In the genomic region with DNA sequence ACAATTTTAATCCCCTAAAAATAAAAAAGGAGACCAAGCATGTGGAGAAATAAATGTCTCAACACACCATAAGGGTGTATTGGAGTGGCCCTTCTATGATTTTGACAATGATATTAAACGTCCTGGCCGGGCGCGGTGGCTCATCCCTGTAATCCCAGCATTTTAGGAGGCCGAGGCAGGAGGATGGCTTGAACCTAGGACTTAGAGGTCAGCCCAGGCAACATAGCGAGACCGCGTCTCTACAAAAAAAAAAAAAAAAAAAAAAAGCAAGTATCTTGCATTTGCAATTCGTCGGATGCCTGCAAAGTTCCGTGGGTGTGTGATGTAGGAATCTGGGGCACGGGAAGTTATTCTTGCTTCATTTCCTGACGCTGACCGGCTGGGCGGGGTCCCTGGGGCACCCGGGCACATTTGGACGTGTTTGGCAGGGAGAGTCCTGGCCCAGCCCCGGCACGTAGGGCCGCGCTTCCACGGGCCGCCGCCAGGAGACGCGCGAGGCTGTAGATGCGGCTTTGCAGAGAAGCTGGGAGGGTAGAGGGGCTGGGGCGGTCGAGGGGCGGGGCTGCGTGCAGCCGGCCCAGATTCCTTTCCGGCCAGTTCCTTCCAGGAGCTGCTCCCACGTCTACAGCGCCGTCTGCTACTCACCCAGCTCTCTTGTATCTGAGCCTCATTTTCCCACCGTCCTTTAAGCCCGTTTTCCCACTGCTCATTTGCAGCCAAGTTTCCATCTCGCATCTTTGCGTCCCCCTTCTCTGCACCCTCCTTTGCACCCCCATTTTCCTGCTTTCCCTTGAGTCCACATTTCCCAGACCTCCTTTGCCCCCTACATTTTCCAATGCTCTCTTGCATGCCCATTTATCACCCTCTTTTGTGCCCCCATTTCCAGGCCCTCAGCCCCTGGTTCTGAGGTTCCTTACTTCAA, we compare ENCODE assay signal across 8 cellular contexts. TPM values are rescaled to one million over a fixed set of nuclear protein-coding genes. Genes with fewer than 3 reads are reported as not detected.
DNase-seq lines count a peak whose midpoint lies in the region; ATAC-seq, FAIRE-seq and TF ChIP-seq lines count a peak whose summit lies in the region.

No MANE protein-coding gene starts in this region.

- no peak for FAIRE-seq in D721Med (lab: Jason Lieb, UNC)

- H3K36me3 ChIP-seq in liver (ENCODE audit: control insufficient read depth in 4 of 4, insufficient read depth in 3 of 4, low read depth in 1 of 4, low read length in 3 of 4) = no peaks in the 10 kb centered on the region

- POLR2A ChIA-PET in activated CD4-positive, alpha-beta T cell treated with anti-CD3 and anti-CD28 coated beads, Interleukin-2, amount 10 ng/mL, durations not matched to agents 7 days and 5 days (lab: Charles Lee) = no interaction called here

- H3K9me3 ChIP-seq in liver (ENCODE audit: control insufficient read depth in 4 of 4, low read length in 3 of 4) = no peaks in the 10 kb centered on the region

- no peaks in the 10 kb centered on the region for H3K36me3 Mint-ChIP-seq in activated CD4-positive, alpha-beta T cell treated with anti-CD3 and anti-CD28 coated beads, Interleukin-2, amount 10 ng/mL, durations not matched to agents 7 days and 5 days (ENCODE audit: low read depth)

- peak; percentile 83 for TF ChIP-seq CTCF in D721Med (IDR thresholded peaks at IDR 0.05; ENCODE audit: insufficient read depth, missing control alignments)
- TF ChIP-seq CTCF in liver (IDR thresholded peaks at IDR 0.05; ENCODE audit: low read depth, low read length, missing input control) = peak; percentile 98

- H3K27ac Mint-ChIP-seq in activated CD4-positive, alpha-beta T cell treated with anti-CD3 and anti-CD28 coated beads, Interleukin-2, amount 10 ng/mL, durations not matched to agents 7 days and 5 days = no peak overlapping the region

- DNase-seq in D721Med (ENCODE audit: insufficient read length, low spot score) (peak; percentile 78), NCI-H526 treated with DMSO at 0.1 percent for 48 hours (lab: John Stamatoyannopoulos, UW) (peak; percentile 48), dedifferentiated amniotic fluid mesenchymal stem cell (ENCODE audit: extremely low spot score) (peak; percentile 93)
- peak; percentile 69 for DNase-seq in activated CD4-positive, alpha-beta T cell treated with anti-CD3 and anti-CD28 coated beads, Interleukin-2, amount 10 ng/mL, durations not matched to agents 7 days and 5 days
- peak; percentile 85 for DNase-seq in stimulated activated CD4-positive, alpha-beta T cell treated with anti-CD3 and anti-CD28 coated beads, Interleukin-2, amount 100 ng/mL, for 48 hours

- H3K9me3 Mint-ChIP-seq in activated CD4-positive, alpha-beta T cell treated with anti-CD3 and anti-CD28 coated beads, Interleukin-2, amount 10 ng/mL, durations not matched to agents 7 days and 5 days = no peaks in the 10 kb centered on the region

- TF ChIP-seq RAD21 in liver (IDR thresholded peaks at IDR 0.05) = peak; percentile 91 to 92

- H3K27me3 ChIP-seq in liver (ENCODE audit: control insufficient read depth in 4 of 4, insufficient read depth in 4 of 4, low read length in 3 of 4) = no peaks in the 10 kb centered on the region

- H3K4me3 Mint-ChIP-seq in activated CD4-positive, alpha-beta T cell treated with anti-CD3 and anti-CD28 coated beads, Interleukin-2, amount 10 ng/mL, durations not matched to agents 7 days and 5 days = no peak overlapping the region

- H3K27ac ChIP-seq in liver (ENCODE audit: low read depth in 1 of 2, low read length in 2 of 2) = peak overlapping the region; percentile 6 to 54

- peaks cover 9% of the 10 kb centered on the region for H3K4me1 Mint-ChIP-seq in activated CD4-positive, alpha-beta T cell treated with anti-CD3 and anti-CD28 coated beads, Interleukin-2, amount 10 ng/mL, durations not matched to agents 7 days and 5 days

- peaks cover 0 to 9% (median 4%) of the 10 kb centered on the region in 4 donors for H3K4me1 ChIP-seq in liver (ENCODE audit: control insufficient read depth in 4 of 4, insufficient read depth in 4 of 4, low read length in 3 of 4)

- H3K9ac ChIP-seq in liver (ENCODE audit: low read depth in 1 of 2, low read length in 2 of 2) = peak overlapping the region in 1 of 2 donors; percentile 31

- peak overlapping the region in 2 of 3 donors; percentile 9 to 31 for H3K4me3 ChIP-seq in liver (ENCODE audit: low read depth in 1 of 3, low read length in 3 of 3)

- ATAC-seq in HG03175 (IDR thresholded peaks at IDR 0.05; ENCODE audit: unreplicated experiment) = peak; percentile 41
- no peak for ATAC-seq in GM18873 (IDR thresholded peaks at IDR 0.05; ENCODE audit: low FRiP score, unreplicated experiment)

- WGBS in liver = 6% methylated on average over 41 of the region's 41 CpGs

- H3K27me3 Mint-ChIP-seq in activated CD4-positive, alpha-beta T cell treated with anti-CD3 and anti-CD28 coated beads, Interleukin-2, amount 10 ng/mL, durations not matched to agents 7 days and 5 days = peaks cover 51% of the 10 kb centered on the region

- CTCF ChIA-PET in activated CD4-positive, alpha-beta T cell treated with anti-CD3 and anti-CD28 coated beads, Interleukin-2, amount 10 ng/mL, durations not matched to agents 7 days and 5 days (lab: Charles Lee) = interaction anchor here (0.6 to 1.3 kb wide), 11 partner anchors 14 to 738 kb away, joined by 3 to 4 read pairs (median 3); no protein-coding TSS in a partner anchor

TF ChIP-seq in liver, 16 proteins besides CTCF, POLR2A, EP300 and RAD21 (continues in another document):
- TF ChIP-seq FOXA2 (IDR thresholded peaks at IDR 0.05) (peak; percentile 8), HNF4A (conservative IDR thresholded peaks at IDR 0.05) (peak; percentile 37 to 38), EGR1 (IDR thresholded peaks at IDR 0.05; ENCODE audit: low read depth in 2 of 2) (no peak), RXRA (IDR thresholded peaks at IDR 0.05) (peak; percentile 40 to 56), HNF4G (IDR thresholded peaks at IDR 0.05) (no peak), NR2F2 (IDR thresholded peaks at IDR 0.05) (peak; percentile 54), GABPA (IDR thresholded peaks at IDR 0.05 in 1 of 2, conservative IDR thresholded peaks at IDR 0.05 in 1 of 2) (peak in 1 of 2 donors; percentile 81), TAF1 (conservative IDR thresholded peaks at IDR 0.05) (no peak), YY1 (IDR thresholded peaks at IDR 0.05) (peak; percentile 40), SP1 (IDR thresholded peaks at IDR 0.05) (peak; percentile 52)
- TF ChIP-seq, protein P1, sequence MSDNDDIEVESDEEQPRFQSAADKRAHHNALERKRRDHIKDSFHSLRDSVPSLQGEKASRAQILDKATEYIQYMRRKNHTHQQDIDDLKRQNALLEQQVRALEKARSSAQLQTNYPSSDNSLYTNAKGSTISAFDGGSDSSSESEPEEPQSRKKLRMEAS (IDR thresholded peaks at IDR 0.05) = peak; percentile 53
- TF ChIP-seq, protein P2, sequence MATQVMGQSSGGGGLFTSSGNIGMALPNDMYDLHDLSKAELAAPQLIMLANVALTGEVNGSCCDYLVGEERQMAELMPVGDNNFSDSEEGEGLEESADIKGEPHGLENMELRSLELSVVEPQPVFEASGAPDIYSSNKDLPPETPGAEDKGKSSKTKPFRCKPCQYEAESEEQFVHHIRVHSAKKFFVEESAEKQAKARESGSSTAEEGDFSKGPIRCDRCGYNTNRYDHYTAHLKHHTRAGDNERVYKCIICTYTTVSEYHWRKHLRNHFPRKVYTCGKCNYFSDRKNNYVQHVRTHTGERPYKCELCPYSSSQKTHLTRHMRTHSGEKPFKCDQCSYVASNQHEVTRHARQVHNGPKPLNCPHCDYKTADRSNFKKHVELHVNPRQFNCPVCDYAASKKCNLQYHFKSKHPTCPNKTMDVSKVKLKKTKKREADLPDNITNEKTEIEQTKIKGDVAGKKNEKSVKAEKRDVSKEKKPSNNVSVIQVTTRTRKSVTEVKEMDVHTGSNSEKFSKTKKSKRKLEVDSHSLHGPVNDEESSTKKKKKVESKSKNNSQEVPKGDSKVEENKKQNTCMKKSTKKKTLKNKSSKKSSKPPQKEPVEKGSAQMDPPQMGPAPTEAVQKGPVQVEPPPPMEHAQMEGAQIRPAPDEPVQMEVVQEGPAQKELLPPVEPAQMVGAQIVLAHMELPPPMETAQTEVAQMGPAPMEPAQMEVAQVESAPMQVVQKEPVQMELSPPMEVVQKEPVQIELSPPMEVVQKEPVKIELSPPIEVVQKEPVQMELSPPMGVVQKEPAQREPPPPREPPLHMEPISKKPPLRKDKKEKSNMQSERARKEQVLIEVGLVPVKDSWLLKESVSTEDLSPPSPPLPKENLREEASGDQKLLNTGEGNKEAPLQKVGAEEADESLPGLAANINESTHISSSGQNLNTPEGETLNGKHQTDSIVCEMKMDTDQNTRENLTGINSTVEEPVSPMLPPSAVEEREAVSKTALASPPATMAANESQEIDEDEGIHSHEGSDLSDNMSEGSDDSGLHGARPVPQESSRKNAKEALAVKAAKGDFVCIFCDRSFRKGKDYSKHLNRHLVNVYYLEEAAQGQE (IDR thresholded peaks at IDR 0.05) = peak; percentile 31
- TF ChIP-seq, protein P3, sequence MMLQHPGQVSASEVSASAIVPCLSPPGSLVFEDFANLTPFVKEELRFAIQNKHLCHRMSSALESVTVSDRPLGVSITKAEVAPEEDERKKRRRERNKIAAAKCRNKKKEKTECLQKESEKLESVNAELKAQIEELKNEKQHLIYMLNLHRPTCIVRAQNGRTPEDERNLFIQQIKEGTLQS (IDR thresholded peaks at IDR 0.05) = no peak

RNA-seq across cellular contexts. Expression of gene TSPAN16, which starts 2.2 kb away (rescaled TPM):
- total RNA-seq in activated CD4-positive, alpha-beta T cell treated with anti-CD3 and anti-CD28 coated beads, Interleukin-2, amount 10 ng/mL, durations not matched to agents 7 days and 5 days = not detected
- total RNA-seq in liver = not detected
- polyA plus RNA-seq in liver = not detected

RNA-seq across cellular contexts. Expression of gene DOCK6, which starts 31.4 kb away (rescaled TPM):
- total RNA-seq in activated CD4-positive, alpha-beta T cell treated with anti-CD3 and anti-CD28 coated beads, Interleukin-2, amount 10 ng/mL, durations not matched to agents 7 days and 5 days = not detected
- total RNA-seq in liver = 10 to 100 TPM in 1 of 2 donors, 1 to 10 TPM in 1; 4.9 to 15.8 TPM
- 10 to 100 TPM; 13.2 to 14.2 TPM for polyA plus RNA-seq in liver

RNA-seq across cellular contexts. Expression of gene RAB3D, which starts 45.7 kb away (rescaled TPM):
- total RNA-seq in activated CD4-positive, alpha-beta T cell treated with anti-CD3 and anti-CD28 coated beads, Interleukin-2, amount 10 ng/mL, durations not matched to agents 7 days and 5 days = 1 to 10 TPM; 3.2 to 3.6 TPM
- total RNA-seq in liver = 10 to 100 TPM in 1 of 2 donors, 1 to 10 TPM in 1; 9.5 to 10.2 TPM
- 1 to 10 TPM; 1.1 to 1.4 TPM for polyA plus RNA-seq in liver

RNA-seq across cellular contexts. Expression of gene TMEM205, which starts 52.3 kb away (rescaled TPM):
- 10 to 100 TPM; 25.9 to 26.7 TPM for total RNA-seq in activated CD4-positive, alpha-beta T cell treated with anti-CD3 and anti-CD28 coated beads, Interleukin-2, amount 10 ng/mL, durations not matched to agents 7 days and 5 days
- 100 to 1,000 TPM; 110 to 268 TPM for total RNA-seq in liver
- polyA plus RNA-seq in liver = 100 to 1,000 TPM; 275 to 410 TPM

RNA-seq across cellular contexts. Expression of gene CCDC159, which starts 52.6 kb away (rescaled TPM):
- total RNA-seq in activated CD4-positive, alpha-beta T cell treated with anti-CD3 and anti-CD28 coated beads, Interleukin-2, amount 10 ng/mL, durations not matched to agents 7 days and 5 days = 10 to 100 TPM; 18.0 to 20.5 TPM
- 10 to 100 TPM in 1 of 2 donors, 1 to 10 TPM in 1; 6.3 to 19.3 TPM for total RNA-seq in liver
- polyA plus RNA-seq in liver = 10 to 100 TPM; 13.7 to 25.2 TPM

Comparison
In these comparisons a context has a peak if more than half of its experiments do, and no peak if none do; other contexts are left out.
1. RNA of gene DOCK6, which starts 31.4 kb away (total RNA-seq): 4.9 to 15.8 TPM in liver; not detected in activated CD4-positive, alpha-beta T cell treated with anti-CD3 and anti-CD28 coated beads, Interleukin-2, amount 10 ng/mL, durations not matched to agents 7 days and 5 days; every median in the first group is over 4 times any median in the second.
2. Peak in every context shown above with its lines, with median percentiles within 50 percentile points of each other: DNase-seq.